ENCODE assay signal across 38 cellular contexts in the genomic region with DNA sequence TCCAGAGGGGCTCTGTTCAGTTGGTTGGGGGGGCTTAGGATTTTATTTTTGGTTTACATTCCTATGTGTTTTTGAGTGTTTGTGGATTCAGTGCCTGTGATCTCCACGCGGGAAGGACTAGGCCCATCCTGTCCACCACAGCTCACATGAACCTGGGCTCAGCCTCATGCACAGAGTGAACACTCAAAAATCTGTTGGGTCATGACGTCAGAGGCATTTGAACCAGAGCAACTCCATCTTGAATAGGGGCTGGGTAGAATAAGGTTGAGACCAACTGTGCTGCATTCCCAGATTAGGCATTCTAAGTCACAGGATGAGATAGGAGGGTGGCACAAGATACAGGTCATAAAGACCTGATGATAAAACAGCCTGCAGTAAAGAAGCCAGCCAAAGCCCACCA.
"Had no signal": no experiment of that assay in that cellular context is flagged by ENCODE, and none has a peak within 500 bp of the region (broad histone marks: within the 10 kb centered on the region; RNA-seq: fewer than 3 reads in every experiment).

No MANE protein-coding gene starts in this region.

- H3K9me3 Mint-ChIP-seq: activated naive CD4-positive, alpha-beta T cell treated with anti-CD3 and anti-CD28 coated beads, Interleukin-2, amount 50 U/mL, for 24 hours; central memory CD8-positive, alpha-beta T cell had no signal

- ATAC-seq: activated naive CD4-positive, alpha-beta T cell treated with anti-CD3 and anti-CD28 coated beads, Interleukin-2, amount 50 U/mL, for 72 hours; activated naive CD8-positive, alpha-beta T cell treated with anti-CD3 and anti-CD28 coated beads, Interleukin-2, amount 50 U/mL, for 24 hours; activated T-cell treated with anti-CD3 and anti-CD28 coated beads, Interleukin-2, amount 50 U/mL, for 72 hours; activated T-helper 17 cell treated with anti-CD3 and anti-CD28 coated beads, Interleukin-2, amount 50 U/mL, for 72 hours; body of pancreas had no signal

- FAIRE-seq: astrocyte, bronchial epithelial cell had no signal

- H3K27ac ChIP-seq: adrenal gland, ascending aorta, body of pancreas, brain microvascular endothelial cell, breast epithelium, cardiac muscle cell had no signal

- H3K4me3 ChIP-seq: adrenal gland, ascending aorta, body of pancreas, breast epithelium, cardiac muscle cell had no signal

- H3K36me3 Mint-ChIP-seq: activated naive CD4-positive, alpha-beta T cell treated with anti-CD3 and anti-CD28 coated beads, Interleukin-2, amount 10 ng/mL, durations not matched to agents 7 days and 5 days; activated naive CD8-positive, alpha-beta T cell; activated naive CD8-positive, alpha-beta T cell treated with anti-CD3 and anti-CD28 coated beads, Interleukin-2, amount 10 ng/mL, durations not matched to agents 7 days and 5 days; brain had no signal

- H3K4me1 ChIP-seq: adrenal gland, ascending aorta, body of pancreas, breast epithelium had no signal

- DNase-seq: activated effector memory CD4-positive, alpha-beta T cell treated with anti-CD3 and anti-CD28 coated beads, Interleukin-2, amount 50 U/mL, for 16 hours; activated effector memory CD4-positive, alpha-beta T cell treated with Interleukin-2 at 50 U/mL for 16 hours; activated gamma-delta T cell; activated gamma-delta T cell treated with Interleukin-2 at 50 U/mL for 16 hours; activated naive CD4-positive, alpha-beta T cell; activated naive CD4-positive, alpha-beta T cell treated with anti-CD3 and anti-CD28 coated beads for 36 hours; activated naive CD4-positive, alpha-beta T cell treated with anti-CD3 and anti-CD28 coated beads, Interleukin-2, amount 10 ng/mL, durations not matched to agents 7 days and 5 days; activated naive CD4-positive, alpha-beta T cell treated with anti-CD3 and anti-CD28 coated beads, Interleukin-2, amount 50 U/mL, for 16 hours; activated naive CD4-positive, alpha-beta T cell treated with Interleukin-2 at 50 U/mL for 16 hours; activated naive CD8-positive, alpha-beta T cell treated with anti-CD3 and anti-CD28 coated beads for 36 hours; activated naive CD8-positive, alpha-beta T cell treated with anti-CD3 and anti-CD28 coated beads, Interleukin-2, amount 10 ng/mL, durations not matched to agents 7 days and 5 days; activated naive CD8-positive, alpha-beta T cell treated with anti-CD3 and anti-CD28 coated beads, Interleukin-2, amount 50 U/mL, for 24 hours; activated T-cell treated with anti-CD3 and anti-CD28 coated beads, Interleukin-2, amount 50 U/mL, for 1 hour; activated T-cell treated with anti-CD3 and anti-CD28 coated beads, Interleukin-2, amount 50 U/mL, for 24 hours; activated T-cell treated with anti-CD3 and anti-CD28 coated beads, Interleukin-2, amount 50 U/mL, for 48 hours; activated T-cell treated with anti-CD3 and anti-CD28 coated beads, Interleukin-2, amount 50 U/mL, for 72 hours; adrenal gland; amniotic stem cell; amygdala; anterior cingulate cortex; aorta; body of pancreas; brain microvascular endothelial cell; caudate nucleus; central memory CD4-positive, alpha-beta T cell; cerebellar nuclear complex had no signal

- H3K4me3 Mint-ChIP-seq: activated naive CD4-positive, alpha-beta T cell treated with anti-CD3 and anti-CD28 coated beads for 36 hours; activated naive CD4-positive, alpha-beta T cell treated with anti-CD3 and anti-CD28 coated beads, Interleukin-2, amount 10 ng/mL, durations not matched to agents 7 days and 5 days; activated naive CD4-positive, alpha-beta T cell treated with anti-CD3 and anti-CD28 coated beads, Interleukin-2, amount 50 U/mL, for 24 hours; activated naive CD8-positive, alpha-beta T cell; activated naive CD8-positive, alpha-beta T cell treated with anti-CD3 and anti-CD28 coated beads for 36 hours; activated naive CD8-positive, alpha-beta T cell treated with anti-CD3 and anti-CD28 coated beads, Interleukin-2, amount 10 ng/mL, durations not matched to agents 7 days and 5 days; activated naive CD8-positive, alpha-beta T cell treated with anti-CD3 and anti-CD28 coated beads, Interleukin-2, amount 50 U/mL, for 24 hours; activated T-cell treated with anti-CD3 and anti-CD28 coated beads, Interleukin-2, amount 50 U/mL, for 24 hours; activated T-cell treated with anti-CD3 and anti-CD28 coated beads, Interleukin-2, amount 50 U/mL, for 72 hours; activated T-helper 1 cell treated with anti-CD3 and anti-CD28 coated beads, Interleukin-12 subunit alpha, Interleukin-12 subunit beta, Interleukin-2, Interleukin-4 antibody, amounts not matched to agents 30 ng/mL and 10 ng/mL and 1 ng/mL, durations not matched to agents 14 hours and 24 hours and 36 hours; activated T-helper 17 cell treated with anti-CD3 and anti-CD28 coated beads, Interleukin-2, amount 50 U/mL, for 72 hours; brain; central memory CD8-positive, alpha-beta T cell had no signal

- H3K4me1 Mint-ChIP-seq: activated naive CD4-positive, alpha-beta T cell treated with anti-CD3 and anti-CD28 coated beads, Interleukin-2, amount 10 ng/mL, durations not matched to agents 7 days and 5 days; activated naive CD4-positive, alpha-beta T cell treated with anti-CD3 and anti-CD28 coated beads, Interleukin-2, amount 50 U/mL, for 24 hours; activated naive CD8-positive, alpha-beta T cell treated with anti-CD3 and anti-CD28 coated beads for 36 hours; activated naive CD8-positive, alpha-beta T cell treated with anti-CD3 and anti-CD28 coated beads, Interleukin-2, amount 10 ng/mL, durations not matched to agents 7 days and 5 days; activated naive CD8-positive, alpha-beta T cell treated with anti-CD3 and anti-CD28 coated beads, Interleukin-2, amount 50 U/mL, for 24 hours; activated T-helper 17 cell treated with anti-CD3 and anti-CD28 coated beads, Interleukin-2, amount 50 U/mL, for 72 hours had no signal

- H3K27me3 ChIP-seq: adrenal gland, ascending aorta, body of pancreas, brain microvascular endothelial cell, breast epithelium, cardiac muscle cell had no signal

- H3K36me3 ChIP-seq: adrenal gland, ascending aorta, brain microvascular endothelial cell, breast epithelium, cardiac muscle cell had no signal

- H3K9me3 ChIP-seq: ascending aorta had no signal
